9 cellular contexts compared by ENCODE assay signal in the genomic region with DNA sequence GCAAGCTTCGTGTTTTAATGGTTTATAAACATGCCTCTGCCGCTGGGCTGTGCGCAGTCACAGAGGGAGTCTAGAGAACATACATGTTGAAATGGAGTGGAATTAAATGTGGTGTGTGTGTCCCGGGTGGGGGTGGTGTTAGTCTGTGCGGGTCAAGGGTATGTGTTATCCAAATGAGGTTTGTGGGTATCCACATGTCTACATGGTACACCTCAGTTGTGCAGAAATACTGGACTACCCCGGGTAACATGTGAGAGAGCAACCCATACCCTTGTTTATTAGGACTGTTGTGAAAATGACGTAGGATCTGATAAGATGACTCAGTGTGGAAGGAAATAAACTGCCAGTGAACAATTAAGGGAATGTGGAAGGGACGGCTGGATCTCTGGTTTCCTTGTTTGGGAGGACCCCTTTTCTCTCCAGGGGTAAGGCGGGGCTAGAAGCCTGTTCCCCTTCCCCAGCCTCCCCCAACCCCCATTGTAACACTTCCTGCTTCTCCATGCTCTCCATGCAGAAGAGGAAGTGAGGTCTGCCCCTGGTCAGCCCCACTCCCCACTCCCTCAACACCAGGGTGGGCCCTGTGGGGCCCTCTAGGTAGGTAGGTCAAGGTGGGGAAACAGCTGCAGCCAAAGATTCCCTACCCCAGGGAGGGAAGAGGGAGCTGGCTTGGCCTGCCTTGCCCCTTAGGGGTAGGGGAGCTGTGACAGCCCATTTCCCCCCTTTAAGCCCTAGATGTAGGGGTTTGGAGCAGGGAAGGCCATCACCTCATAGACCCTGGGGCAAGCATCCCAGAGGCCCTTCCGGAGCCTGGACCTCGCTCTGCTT. TPM values are rescaled to one million over a fixed set of nuclear protein-coding genes. Genes with fewer than 3 reads are reported as not detected.
DNase-seq lines count a peak whose midpoint lies in the region; ATAC-seq and TF ChIP-seq lines count a peak whose summit lies in the region.
"Had no signal": no experiment of that assay in that cellular context is flagged by ENCODE, and none has a peak within 500 bp of the region (broad histone marks: within the 10 kb centered on the region; RNA-seq: fewer than 3 reads in every experiment).

No MANE protein-coding gene starts in this region.

- no peaks in the 10 kb centered on the region for H3K36me3 ChIP-seq in hepatocyte (replicated peaks; ENCODE audit: insufficient read depth, low read depth)

- H3K27me3 ChIP-seq in hepatocyte: no peaks in the 10 kb centered on the region

- H3K27ac Mint-ChIP-seq in activated CD8-positive, alpha-beta memory T cell treated with anti-CD3 and anti-CD28 coated beads, Interleukin-2, amount 10 ng/mL, durations not matched to agents 7 days and 5 days: peak overlapping the region; percentile 9
- peak overlapping the region; percentile 63 for H3K27ac Mint-ChIP-seq in type B pancreatic cell

- peaks cover 16% of the 10 kb centered on the region for H3K79me2 ChIP-seq in hepatocyte

- ATAC-seq in activated CD8-positive, alpha-beta memory T cell treated with anti-CD3 and anti-CD28 coated beads, Interleukin-2, amount 10 ng/mL, durations not matched to agents 7 days and 5 days: no peak

- no peaks in the 10 kb centered on the region for H3K9me2 ChIP-seq in hepatocyte (replicated peaks; ENCODE audit: insufficient read depth)

- no peaks in the 10 kb centered on the region for H3K9me3 ChIP-seq in hepatocyte (ENCODE audit: low read depth)

- H3K9me3 Mint-ChIP-seq in activated CD8-positive, alpha-beta memory T cell treated with anti-CD3 and anti-CD28 coated beads, Interleukin-2, amount 10 ng/mL, durations not matched to agents 7 days and 5 days (ENCODE audit: low read depth): no peaks in the 10 kb centered on the region
- H3K9me3 Mint-ChIP-seq in type B pancreatic cell: no peaks in the 10 kb centered on the region

- peaks cover 52% of the 10 kb centered on the region for H3K4me1 ChIP-seq in hepatocyte (ENCODE audit: insufficient read depth)

- DNase-seq in activated CD8-positive, alpha-beta memory T cell treated with anti-CD3 and anti-CD28 coated beads, Interleukin-2, amount 10 ng/mL, durations not matched to agents 7 days and 5 days: no peak
- DNase-seq in activated CD8-positive, alpha-beta memory T cell treated with anti-CD3 and anti-CD28 coated beads for 24 hours: no peak
- DNase-seq in activated CD8-positive, alpha-beta memory T cell treated with anti-CD3 and anti-CD28 coated beads, Interleukin-2, amount 50 U/mL, for 4 hours: peak; percentile 5
- DNase-seq in hepatocyte (ENCODE audit: low spot score) (peak; percentile 56), type B pancreatic cell (ENCODE audit: extremely low spot score, unreplicated experiment) (peak; percentile 29), dedifferentiated amniotic fluid mesenchymal stem cell (ENCODE audit: extremely low spot score) (no peak), NCI-H524 (lab: John Stamatoyannopoulos, UW) (no peak), GM10266 (ENCODE audit: extremely low spot score) (no peak)

- peak overlapping the region; percentile 99 for H3K27ac ChIP-seq in hepatocyte
- H3K27ac ChIP-seq: KMS-11 had no signal

- no peaks in the 10 kb centered on the region for H3K4me1 Mint-ChIP-seq in activated CD8-positive, alpha-beta memory T cell treated with anti-CD3 and anti-CD28 coated beads, Interleukin-2, amount 10 ng/mL, durations not matched to agents 7 days and 5 days
- peaks cover 9% of the 10 kb centered on the region for H3K4me1 Mint-ChIP-seq in type B pancreatic cell (ENCODE audit: unreplicated experiment)

- no peaks in the 10 kb centered on the region for H3K27me3 Mint-ChIP-seq in activated CD8-positive, alpha-beta memory T cell treated with anti-CD3 and anti-CD28 coated beads, Interleukin-2, amount 10 ng/mL, durations not matched to agents 7 days and 5 days
- H3K27me3 Mint-ChIP-seq in type B pancreatic cell: no peaks in the 10 kb centered on the region

- peak overlapping the region; percentile 33 for H3K4me3 ChIP-seq in hepatocyte

- CTCF ChIA-PET in activated CD8-positive, alpha-beta memory T cell treated with anti-CD3 and anti-CD28 coated beads, Interleukin-2, amount 10 ng/mL, durations not matched to agents 7 days and 5 days (lab: Charles Lee): interaction anchor here (0.8 to 1.2 kb wide), 3 partner anchors 123 to 231 kb away, joined by 3 to 4 read pairs (median 4); a partner anchor contains a TSS

- no peak overlapping the region for H3K4me3 Mint-ChIP-seq in activated CD8-positive, alpha-beta memory T cell treated with anti-CD3 and anti-CD28 coated beads, Interleukin-2, amount 10 ng/mL, durations not matched to agents 7 days and 5 days
- H3K4me3 Mint-ChIP-seq in type B pancreatic cell: no peak overlapping the region

- no peaks in the 10 kb centered on the region for H3K36me3 Mint-ChIP-seq in activated CD8-positive, alpha-beta memory T cell treated with anti-CD3 and anti-CD28 coated beads, Interleukin-2, amount 10 ng/mL, durations not matched to agents 7 days and 5 days
- no peaks in the 10 kb centered on the region for H3K36me3 Mint-ChIP-seq in type B pancreatic cell

- no peak overlapping the region for H2AFZ ChIP-seq in hepatocyte

- no peaks in the 10 kb centered on the region for H4K20me1 ChIP-seq in hepatocyte (ENCODE audit: insufficient read depth, poor library complexity, severe bottlenecking)

- WGBS in hepatocyte (ENCODE audit: low lambda C conversion rate, missing lambda C conversion rate): 71% methylated on average over 10 of the region's 11 CpGs

- H3K4me2 ChIP-seq in hepatocyte: peak overlapping the region; percentile 85
- H3K4me2 ChIP-seq: KMS-11 had no signal

- TF ChIP-seq CTCF in hepatocyte (IDR thresholded peaks at IDR 0.05; ENCODE audit: poor library complexity): no peak
- TF ChIP-seq CTCF in type B pancreatic cell (conservative IDR thresholded peaks at IDR 0.05): no peak
- no peak for TF ChIP-seq CTCF in GM10266 (IDR thresholded peaks at IDR 0.05; ENCODE audit: control insufficient read depth, insufficient read depth, low read depth, missing control alignments)

RNA-seq across cellular contexts. Expression of a gene that starts 0.7 kb away (rescaled TPM):
- total RNA-seq in activated CD8-positive, alpha-beta memory T cell treated with anti-CD3 and anti-CD28 coated beads, Interleukin-2, amount 10 ng/mL, durations not matched to agents 7 days and 5 days: not detected
- 40.2 and 48.1 TPM in 2 replicates for total RNA-seq in hepatocyte
- polyA plus RNA-seq in hepatocyte: 97.3 and 105 TPM in 2 replicates
- 9.9 and 19.1 TPM in 2 replicates for total RNA-seq in type B pancreatic cell (ENCODE audit: low replicate concordance)

RNA-seq across cellular contexts. Expression of a gene that starts 22.2 kb away (rescaled TPM):
- total RNA-seq in activated CD8-positive, alpha-beta memory T cell treated with anti-CD3 and anti-CD28 coated beads, Interleukin-2, amount 10 ng/mL, durations not matched to agents 7 days and 5 days: 1 to 10 TPM; 2.1 to 3.2 TPM
- total RNA-seq in hepatocyte: 297 and 337 TPM in 2 replicates
- 905 and 962 TPM in 2 replicates for polyA plus RNA-seq in hepatocyte
- 32.9 and 78.4 TPM in 2 replicates for total RNA-seq in type B pancreatic cell (ENCODE audit: low replicate concordance)

RNA-seq across cellular contexts. Expression of a gene that starts 51.0 kb away (rescaled TPM):
- total RNA-seq in activated CD8-positive, alpha-beta memory T cell treated with anti-CD3 and anti-CD28 coated beads, Interleukin-2, amount 10 ng/mL, durations not matched to agents 7 days and 5 days: not detected
- 0.12 and 3.0 TPM in 2 replicates for total RNA-seq in hepatocyte
- 1.2 and 1.6 TPM in 2 replicates for polyA plus RNA-seq in hepatocyte
- total RNA-seq in type B pancreatic cell (ENCODE audit: low replicate concordance): 0.17 and 0.52 TPM in 2 replicates

Comparison
In these comparisons a context has a peak if more than half of its experiments do, and no peak if none do; other contexts are left out.
1. DNase-seq: peak in activated CD8-positive, alpha-beta memory T cell treated with anti-CD3 and anti-CD28 coated beads, Interleukin-2, amount 50 U/mL, for 4 hours (single experiment), hepatocyte (single experiment) and type B pancreatic cell (single experiment); none in activated CD8-positive, alpha-beta memory T cell treated with anti-CD3 and anti-CD28 coated beads, Interleukin-2, amount 10 ng/mL, durations not matched to agents 7 days and 5 days (single experiment), activated CD8-positive, alpha-beta memory T cell treated with anti-CD3 and anti-CD28 coated beads for 24 hours (single experiment), dedifferentiated amniotic fluid mesenchymal stem cell (single experiment), NCI-H524 (0 of 2) and GM10266 (single experiment).
2. RNA of a gene that starts 0.7 kb away (total RNA-seq): 40.2 to 48.1 TPM in hepatocyte and 9.9 to 19.1 TPM in type B pancreatic cell; not detected in activated CD8-positive, alpha-beta memory T cell treated with anti-CD3 and anti-CD28 coated beads, Interleukin-2, amount 10 ng/mL, durations not matched to agents 7 days and 5 days; every median in the first group is over 10 times any median in the second.